7 cellular contexts compared by ENCODE assay signal in genomic region chr17:62557532-62557931, GRCh38.
DNase-seq lines count a peak whose midpoint lies in the region; ATAC-seq, FAIRE-seq and TF ChIP-seq lines count a peak whose summit lies in the region.
"Not testable (repeated sequence)": the region's sequence is repeated elsewhere in the genome, so short reads cannot be mapped to it uniquely, and the experiment has no call there.

No MANE protein-coding gene starts in this region.

- not testable (repeated sequence) for H3K79me2 ChIP-seq in keratinocyte (ENCODE audit: control insufficient read depth, insufficient read depth, low read length)

- H3K36me3 Mint-ChIP-seq in WTC11 (peaks cover 18% of the 10 kb centered on the region), progenitor cell of endocrine pancreas (ENCODE audit: insufficient read depth) (peaks cover 14% of the 10 kb centered on the region)
- H3K36me3 Mint-ChIP-seq in stimulated activated naive CD8-positive, alpha-beta T cell treated with anti-CD3 and anti-CD28 coated beads, Interleukin-15, Interleukin-2, amounts not matched to agents 100 ng/mL and 50 ng/mL, for 24 hours (ENCODE audit: low read depth): peaks cover 36% of the 10 kb centered on the region

- not testable (repeated sequence) for H3K27ac ChIP-seq in keratinocyte (ENCODE audit: control insufficient read depth, insufficient read depth, low read length)

- TF ChIP-seq CTCF in WTC11 (IDR thresholded peaks at IDR 0.05); choroid plexus epithelial cell (conservative IDR thresholded peaks at IDR 0.05; ENCODE audit: low read depth, low read length); keratinocyte (optimal IDR thresholded peaks at IDR 0.05 in 1 of 3, IDR thresholded peaks at IDR 0.05 in 1 of 3, conservative IDR thresholded peaks at IDR 0.05 in 1 of 3; ENCODE audit: extremely low read depth in 1 of 3, insufficient read depth in 2 of 3, low read length in 3 of 3); progenitor cell of endocrine pancreas (IDR thresholded peaks at IDR 0.05; ENCODE audit: unreplicated experiment): not testable (repeated sequence)

- DNase-seq in EH (ENCODE audit: low read depth) (peak; percentile 19), adipocyte (ENCODE audit: low read depth) (peak; percentile 24), choroid plexus epithelial cell (ENCODE audit: low read depth) (peak; percentile 47)
- not testable (repeated sequence) for DNase-seq in WTC11 (ENCODE audit: low spot score); keratinocyte (ENCODE audit: low read depth, low spot score); progenitor cell of endocrine pancreas (ENCODE audit: low spot score, unreplicated experiment)

- not testable (repeated sequence) for H3K4me1 Mint-ChIP-seq in WTC11; progenitor cell of endocrine pancreas (ENCODE audit: low read depth); stimulated activated naive CD8-positive, alpha-beta T cell treated with anti-CD3 and anti-CD28 coated beads, Interleukin-15, Interleukin-2, amounts not matched to agents 100 ng/mL and 50 ng/mL, for 24 hours (ENCODE audit: low read depth)

- FAIRE-seq in keratinocyte (lab: Jason Lieb, UNC): peak; percentile 23

- not testable (repeated sequence) for H4K20me1 ChIP-seq in keratinocyte (ENCODE audit: control insufficient read depth, extremely low read depth, insufficient read depth, low read length)

- peaks cover 19% of the 10 kb centered on the region for H3K36me3 ChIP-seq in adipocyte (ENCODE audit: control insufficient read depth, insufficient read depth, low read length, severe bottlenecking)
- H3K36me3 ChIP-seq in keratinocyte (ENCODE audit: control insufficient read depth in 2 of 2, extremely low read depth in 1 of 2, insufficient read depth in 2 of 2, low read length in 2 of 2): not testable (repeated sequence)

- not testable (repeated sequence) for H3K9me1 ChIP-seq in keratinocyte (ENCODE audit: control insufficient read depth, extremely low read depth, insufficient read depth, low read length)

- H2AFZ ChIP-seq in keratinocyte (ENCODE audit: control insufficient read depth, low read length): not testable (repeated sequence)

- H3K4me1 ChIP-seq in adipocyte (ENCODE audit: control insufficient read depth, insufficient read depth, low read length): peaks cover 12% of the 10 kb centered on the region
- H3K4me1 ChIP-seq in keratinocyte (ENCODE audit: control insufficient read depth, extremely low read depth, insufficient read depth, low read length): not testable (repeated sequence)

- dilution Hi-C loops in keratinocyte (cut with MboI; ENCODE audit: extremely low pct_ligation_motif_present, low sequenced_read_pairs): not testable (repeated sequence)

- H3K4me2 ChIP-seq in keratinocyte (ENCODE audit: control insufficient read depth, extremely low read depth, insufficient read depth, low read depth, low read length): not testable (repeated sequence)

- not testable (repeated sequence) for H3K9me3 Mint-ChIP-seq in WTC11; progenitor cell of endocrine pancreas (ENCODE audit: low read depth); stimulated activated naive CD8-positive, alpha-beta T cell treated with anti-CD3 and anti-CD28 coated beads, Interleukin-15, Interleukin-2, amounts not matched to agents 100 ng/mL and 50 ng/mL, for 24 hours

- CTCF ChIA-PET in WTC11 (lab: Charles Lee): not testable (repeated sequence)

- H3K9ac ChIP-seq in adipocyte (ENCODE audit: low read length); keratinocyte (ENCODE audit: control insufficient read depth, extremely low read depth, insufficient read depth, low read length): not testable (repeated sequence)

- H3K27me3 ChIP-seq in adipocyte (replicated peaks; ENCODE audit: control insufficient read depth, insufficient read depth, low read length); keratinocyte (ENCODE audit: control insufficient read depth, extremely low read depth, insufficient read depth, low read length): not testable (repeated sequence)

- not testable (repeated sequence) for H3K4me3 Mint-ChIP-seq in WTC11; progenitor cell of endocrine pancreas (ENCODE audit: low read depth); stimulated activated naive CD8-positive, alpha-beta T cell treated with anti-CD3 and anti-CD28 coated beads, Interleukin-15, Interleukin-2, amounts not matched to agents 100 ng/mL and 50 ng/mL, for 24 hours

- H3K4me3 ChIP-seq in adipocyte (ENCODE audit: low read length); choroid plexus epithelial cell (ENCODE audit: low read depth, low read length); keratinocyte (ENCODE audit: control insufficient read depth in 2 of 3, extremely low read depth in 1 of 3, insufficient read depth in 2 of 3, low read depth in 1 of 3, low read length in 3 of 3): not testable (repeated sequence)

- H3K27ac Mint-ChIP-seq in WTC11 (0 out of 2 replicates have a peak overlapping the region, but pooled peaks have one; percentile 56), progenitor cell of endocrine pancreas (peak overlapping the region; percentile 33)
- H3K27ac Mint-ChIP-seq in stimulated activated naive CD8-positive, alpha-beta T cell treated with anti-CD3 and anti-CD28 coated beads, Interleukin-15, Interleukin-2, amounts not matched to agents 100 ng/mL and 50 ng/mL, for 24 hours: peak overlapping the region; percentile 26

- not testable (repeated sequence) for H3K27me3 Mint-ChIP-seq in WTC11 (ENCODE audit: low read depth); progenitor cell of endocrine pancreas; stimulated activated naive CD8-positive, alpha-beta T cell treated with anti-CD3 and anti-CD28 coated beads, Interleukin-15, Interleukin-2, amounts not matched to agents 100 ng/mL and 50 ng/mL, for 24 hours

- not testable (repeated sequence) for H3K9me3 ChIP-seq in adipocyte (ENCODE audit: control insufficient read depth, low read length); keratinocyte (ENCODE audit: control insufficient read depth, low read depth, low read length)

- POLR2A ChIA-PET in WTC11 (lab: Charles Lee): interaction anchor here (0.6 kb wide), 1 partner anchor 394 kb away, joined by 4 read pairs; no protein-coding TSS in a partner anchor

- ATAC-seq in WTC11: not testable (repeated sequence)
